In genomic region chr2:70084973-70085710, GRCh38 we compare ENCODE assay signal across 8 cellular contexts. TPM values are rescaled to one million over a fixed set of nuclear protein-coding genes. Genes with fewer than 3 reads are reported as not detected.
DNase-seq lines count a peak whose midpoint lies in the region; ATAC-seq and TF ChIP-seq lines count a peak whose summit lies in the region.

No MANE protein-coding gene starts in this region.

- no peaks in the 10 kb centered on the region for H3K27me3 Mint-ChIP-seq in activated CD8-positive, alpha-beta T cell treated with anti-CD3 and anti-CD28 coated beads for 36 hours
- no peaks in the 10 kb centered on the region for H3K27me3 Mint-ChIP-seq in natural killer cell treated with Interleukin-12 subunit alpha and Interleukin-12 subunit beta and Interleukin-15 and Interleukin-18, amount 100 ng/mL, for 72 hours

- H3K36me3 ChIP-seq in endocrine pancreas (ENCODE audit: control insufficient read depth, insufficient read depth, low read length) (no peaks in the 10 kb centered on the region), thyroid gland (peaks cover 4 to 11% of the 10 kb centered on the region in 2 donors)

- 10 to 40% methylated on average over 10 of the region's 10 CpGs for WGBS in thyroid gland, 2 donors

- H3K4me3 ChIP-seq in endocrine pancreas (ENCODE audit: control insufficient read depth, insufficient read depth, low read length) (peak overlapping the region; percentile 33), thyroid gland (replicated peaks in 1 of 3) (peak overlapping the region in 1 of 3 donors; percentile 78)

- ATAC-seq in activated CD8-positive, alpha-beta T cell treated with anti-CD3 and anti-CD28 coated beads for 36 hours: peak; percentile 35
- ATAC-seq in natural killer cell treated with Interleukin-12 subunit alpha and Interleukin-12 subunit beta and Interleukin-15 and Interleukin-18, amount 100 ng/mL, for 72 hours: no peak
- ATAC-seq in HG02970 (IDR thresholded peaks at IDR 0.05; ENCODE audit: low FRiP score, unreplicated experiment) (no peak), GM19324 (IDR thresholded peaks at IDR 0.05; ENCODE audit: low FRiP score, unreplicated experiment) (no peak)

- H3K27me3 ChIP-seq in endocrine pancreas (ENCODE audit: control insufficient read depth, insufficient read depth, low read length) (no peaks in the 10 kb centered on the region), thyroid gland (no peaks in the 10 kb centered on the region)

- peak overlapping the region; percentile 99 for H3K4me3 Mint-ChIP-seq in activated CD8-positive, alpha-beta T cell treated with anti-CD3 and anti-CD28 coated beads for 36 hours
- peak overlapping the region; percentile 99 for H3K4me3 Mint-ChIP-seq in natural killer cell treated with Interleukin-12 subunit alpha and Interleukin-12 subunit beta and Interleukin-15 and Interleukin-18, amount 100 ng/mL, for 72 hours

- H3K9me3 Mint-ChIP-seq in activated CD8-positive, alpha-beta T cell treated with anti-CD3 and anti-CD28 coated beads for 36 hours: no peaks in the 10 kb centered on the region
- H3K9me3 Mint-ChIP-seq in natural killer cell treated with Interleukin-12 subunit alpha and Interleukin-12 subunit beta and Interleukin-15 and Interleukin-18, amount 100 ng/mL, for 72 hours: no peaks in the 10 kb centered on the region

- H3K4me1 ChIP-seq in endocrine pancreas (ENCODE audit: control insufficient read depth, insufficient read depth, low read length) (peaks cover 17% of the 10 kb centered on the region), thyroid gland (peaks cover 61 to 63% of the 10 kb centered on the region in 2 donors)

- H3K9me3 ChIP-seq in endocrine pancreas (ENCODE audit: control insufficient read depth, low read length): no peaks in the 10 kb centered on the region
- no peaks in the 10 kb centered on the region for H3K9me3 ChIP-seq in thyroid gland

- H3K27ac Mint-ChIP-seq in activated CD8-positive, alpha-beta T cell treated with anti-CD3 and anti-CD28 coated beads for 36 hours: peak overlapping the region; percentile 98
- peak overlapping the region; percentile 100 for H3K27ac Mint-ChIP-seq in natural killer cell treated with Interleukin-12 subunit alpha and Interleukin-12 subunit beta and Interleukin-15 and Interleukin-18, amount 100 ng/mL, for 72 hours

- intact Hi-C loops in activated CD8-positive, alpha-beta T cell treated with anti-CD3 and anti-CD28 coated beads for 36 hours (cut with micrococcal nuclease): loop anchor here (2.0 to 5.0 kb wide), 2 partner anchors 14 to 173 kb away; no protein-coding TSS in a partner anchor
- intact Hi-C loops in thyroid gland (cut with DNase I): loop anchor here (5.0 kb wide), 1 partner anchor 37 kb away; no protein-coding TSS in a partner anchor

- peak in 1 of 2 donors; percentile 87 for TF ChIP-seq POLR2A in thyroid gland (IDR thresholded peaks at IDR 0.05)

- TF ChIP-seq CTCF in activated CD8-positive, alpha-beta T cell treated with anti-CD3 and anti-CD28 coated beads for 36 hours (IDR thresholded peaks at IDR 0.05): no peak
- TF ChIP-seq CTCF in thyroid gland (IDR thresholded peaks at IDR 0.05): no peak

- CTCF ChIA-PET in activated CD8-positive, alpha-beta T cell treated with anti-CD3 and anti-CD28 coated beads for 36 hours (lab: Charles Lee): interaction anchor here (1.0 to 15.2 kb wide), 10 partner anchors 9 to 173 kb away, joined by 3 to 215 read pairs (median 4); no protein-coding TSS in a partner anchor

- H3K27ac ChIP-seq in thyroid gland: peak overlapping the region; percentile 100

- peaks cover 46% of the 10 kb centered on the region for H3K4me1 Mint-ChIP-seq in activated CD8-positive, alpha-beta T cell treated with anti-CD3 and anti-CD28 coated beads for 36 hours (ENCODE audit: low read depth)
- H3K4me1 Mint-ChIP-seq in natural killer cell treated with Interleukin-12 subunit alpha and Interleukin-12 subunit beta and Interleukin-15 and Interleukin-18, amount 100 ng/mL, for 72 hours (ENCODE audit: low read depth in 2 of 2): peaks cover 42 to 51% of the 10 kb centered on the region in 2 donors

- DNase-seq in DMS53 (lab: John Stamatoyannopoulos, UW) (peak; percentile 95), NCI-H1436 treated with DMSO at 0.1 percent for 48 hours (lab: John Stamatoyannopoulos, UW) (peak; percentile 67), thyroid gland (peak; percentile 87 to 90)
- DNase-seq in activated CD8-positive, alpha-beta T cell treated with anti-CD3 and anti-CD28 coated beads for 36 hours: peak; percentile 75
- DNase-seq in natural killer cell treated with Interleukin-12 subunit alpha and Interleukin-12 subunit beta and Interleukin-15 and Interleukin-18, amount 100 ng/mL, for 72 hours (ENCODE audit: low spot score): no peak

- POLR2A ChIA-PET in activated CD8-positive, alpha-beta T cell treated with anti-CD3 and anti-CD28 coated beads for 36 hours (lab: Charles Lee): interaction anchor here (0.6 to 28.8 kb wide), 13 partner anchors 9 to 1256 kb away, joined by 3 to 955 read pairs (median 4); partner anchors contain the start of genes C2orf42, MXD1 and SNRPG

- H3K9ac ChIP-seq in endocrine pancreas (ENCODE audit: control insufficient read depth, insufficient read depth, low read length): peak overlapping the region; percentile 5

- peaks cover 58% of the 10 kb centered on the region for H3K36me3 Mint-ChIP-seq in activated CD8-positive, alpha-beta T cell treated with anti-CD3 and anti-CD28 coated beads for 36 hours (ENCODE audit: low read depth)
- H3K36me3 Mint-ChIP-seq in natural killer cell treated with Interleukin-12 subunit alpha and Interleukin-12 subunit beta and Interleukin-15 and Interleukin-18, amount 100 ng/mL, for 72 hours: peaks cover 32% of the 10 kb centered on the region

RNA-seq across cellular contexts. Expression of gene PCBP1, which starts 2.1 kb away (rescaled TPM):
- total RNA-seq in activated CD8-positive, alpha-beta T cell treated with anti-CD3 and anti-CD28 coated beads for 36 hours: 100 to 1,000 TPM; 470 to 489 TPM
- 100 to 1,000 TPM; 357 to 363 TPM for total RNA-seq in natural killer cell treated with Interleukin-12 subunit alpha and Interleukin-12 subunit beta and Interleukin-15 and Interleukin-18, amount 100 ng/mL, for 72 hours
- 100 to 1,000 TPM; 165 to 215 (median 195) TPM for total RNA-seq in thyroid gland
